Comparison of ENCODE assay signal across 1 cellular context in the genomic region with DNA sequence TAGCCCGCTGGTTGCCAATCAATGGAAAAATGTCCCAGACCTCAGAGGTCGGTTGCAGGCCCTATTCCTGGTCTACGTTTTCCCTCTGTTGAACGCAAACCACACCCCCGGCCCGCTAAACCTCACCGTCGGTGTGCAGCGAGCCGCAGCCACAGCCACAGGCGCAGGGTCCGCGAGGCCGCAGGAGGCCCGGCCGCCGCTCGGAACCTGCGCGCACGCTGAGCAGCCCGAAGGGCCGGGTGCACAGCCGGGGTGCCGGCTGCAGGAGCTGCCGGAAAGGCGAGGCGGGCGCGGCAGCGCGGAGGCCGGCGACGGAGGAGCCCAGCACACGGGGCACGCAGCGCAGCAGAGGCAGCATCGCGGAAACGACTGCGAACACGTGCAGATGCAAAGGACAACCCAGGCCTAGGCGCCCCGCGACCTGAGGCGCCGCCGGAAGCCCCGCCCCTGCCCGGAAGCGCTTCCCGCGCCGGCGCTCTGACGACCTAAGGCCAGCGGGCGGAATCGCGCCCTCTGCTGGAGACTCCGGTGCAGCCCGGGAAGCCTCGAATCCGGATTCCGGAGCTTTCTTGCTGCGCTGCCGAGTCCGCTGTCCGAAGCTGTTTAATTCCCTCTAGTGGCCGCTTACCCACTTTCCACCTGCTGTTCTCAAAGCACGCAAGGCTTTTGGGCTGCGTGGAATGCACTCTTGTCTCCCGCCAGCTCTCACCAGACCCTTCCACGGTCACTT.
A peak's percentile ranks its signal among the peaks of the same experiment; 100 is the strongest.
TF ChIP-seq lines count a peak whose summit lies in the region.

A gene with protein sequence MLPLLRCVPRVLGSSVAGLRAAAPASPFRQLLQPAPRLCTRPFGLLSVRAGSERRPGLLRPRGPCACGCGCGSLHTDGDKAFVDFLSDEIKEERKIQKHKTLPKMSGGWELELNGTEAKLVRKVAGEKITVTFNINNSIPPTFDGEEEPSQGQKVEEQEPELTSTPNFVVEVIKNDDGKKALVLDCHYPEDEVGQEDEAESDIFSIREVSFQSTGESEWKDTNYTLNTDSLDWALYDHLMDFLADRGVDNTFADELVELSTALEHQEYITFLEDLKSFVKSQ (minus strand): TSS at position 440 of the 730 bp plus-strand sequence. CDS start 82 bp downstream, at position 358.

TF ChIP-seq in HepG2, 621 proteins besides CTCF, POLR2A, EP300 and RAD21 (continued from another document and continues in another):
- TF ChIP-seq, protein P1, sequence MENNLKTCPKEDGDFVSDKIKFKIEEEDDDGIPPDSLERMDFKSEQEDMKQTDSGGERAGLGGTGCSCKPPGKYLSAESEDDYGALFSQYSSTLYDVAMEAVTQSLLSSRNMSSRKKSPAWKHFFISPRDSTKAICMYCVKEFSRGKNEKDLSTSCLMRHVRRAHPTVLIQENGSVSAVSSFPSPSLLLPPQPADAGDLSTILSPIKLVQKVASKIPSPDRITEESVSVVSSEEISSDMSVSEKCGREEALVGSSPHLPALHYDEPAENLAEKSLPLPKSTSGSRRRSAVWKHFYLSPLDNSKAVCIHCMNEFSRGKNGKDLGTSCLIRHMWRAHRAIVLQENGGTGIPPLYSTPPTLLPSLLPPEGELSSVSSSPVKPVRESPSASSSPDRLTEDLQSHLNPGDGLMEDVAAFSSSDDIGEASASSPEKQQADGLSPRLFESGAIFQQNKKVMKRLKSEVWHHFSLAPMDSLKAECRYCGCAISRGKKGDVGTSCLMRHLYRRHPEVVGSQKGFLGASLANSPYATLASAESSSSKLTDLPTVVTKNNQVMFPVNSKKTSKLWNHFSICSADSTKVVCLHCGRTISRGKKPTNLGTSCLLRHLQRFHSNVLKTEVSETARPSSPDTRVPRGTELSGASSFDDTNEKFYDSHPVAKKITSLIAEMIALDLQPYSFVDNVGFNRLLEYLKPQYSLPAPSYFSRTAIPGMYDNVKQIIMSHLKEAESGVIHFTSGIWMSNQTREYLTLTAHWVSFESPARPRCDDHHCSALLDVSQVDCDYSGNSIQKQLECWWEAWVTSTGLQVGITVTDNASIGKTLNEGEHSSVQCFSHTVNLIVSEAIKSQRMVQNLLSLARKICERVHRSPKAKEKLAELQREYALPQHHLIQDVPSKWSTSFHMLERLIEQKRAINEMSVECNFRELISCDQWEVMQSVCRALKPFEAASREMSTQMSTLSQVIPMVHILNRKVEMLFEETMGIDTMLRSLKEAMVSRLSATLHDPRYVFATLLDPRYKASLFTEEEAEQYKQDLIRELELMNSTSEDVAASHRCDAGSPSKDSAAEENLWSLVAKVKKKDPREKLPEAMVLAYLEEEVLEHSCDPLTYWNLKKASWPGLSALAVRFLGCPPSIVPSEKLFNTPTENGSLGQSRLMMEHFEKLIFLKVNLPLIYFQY (CRISPR knock-in tag; IDR thresholded peaks at IDR 0.05; ENCODE audit: borderline replicate concordance), result 0 out of 2 replicates have a peak, but pooled peaks have one; percentile 34
- TF ChIP-seq NFYB (CRISPR knock-in tag; IDR thresholded peaks at IDR 0.05) (peak; percentile 41; the same call in 1 of the 2 replicates), MXD4 (CRISPR knock-in tag; IDR thresholded peaks at IDR 0.05) (peak; percentile 99), TP53 (CRISPR knock-in tag; conservative IDR thresholded peaks at IDR 0.05) (peak; percentile 66; the same call in 1 of the 2 replicates), ZNF850 (CRISPR knock-in tag; conservative IDR thresholded peaks at IDR 0.05) (no peak), ZNF44 (CRISPR knock-in tag; IDR thresholded peaks at IDR 0.05) (no peak), DMAP1 (CRISPR knock-in tag; IDR thresholded peaks at IDR 0.05) (peak; percentile 94), IKZF4 (CRISPR knock-in tag; IDR thresholded peaks at IDR 0.05; ENCODE audit: borderline replicate concordance, low read depth, not compliant biosample characterization) (no peak), KDM2A (CRISPR knock-in tag; IDR thresholded peaks at IDR 0.05; ENCODE audit: borderline replicate concordance, low read depth) (peak; percentile 94), ZNF354B (CRISPR knock-in tag; IDR thresholded peaks at IDR 0.05) (peak; percentile 66; the same call in 1 of the 2 replicates), ZNF331 (CRISPR knock-in tag; IDR thresholded peaks at IDR 0.05) (no peak; the same call in none of the 2 replicates), CCAR2 (optimal IDR thresholded peaks at IDR 0.05; ENCODE audit: low read depth, low read length) (no peak), PLRG1 (conservative IDR thresholded peaks at IDR 0.05) (no peak), REPIN1 (CRISPR knock-in tag; IDR thresholded peaks at IDR 0.05; ENCODE audit: borderline replicate concordance, low read depth) (peak; percentile 76), MLLT10 (CRISPR knock-in tag; IDR thresholded peaks at IDR 0.05) (no peak), ZNF296 (CRISPR knock-in tag; conservative IDR thresholded peaks at IDR 0.05) (no peak), ZNF552 (CRISPR knock-in tag; IDR thresholded peaks at IDR 0.05; ENCODE audit: borderline replicate concordance) (peak; percentile 87; the same call in 1 of the 2 replicates), HIVEP1 (CRISPR knock-in tag; IDR thresholded peaks at IDR 0.05) (peak; percentile 65; the same call in 1 of the 2 replicates), ZNF30 (CRISPR knock-in tag; IDR thresholded peaks at IDR 0.05) (no peak), PAF1 (CRISPR knock-in tag; IDR thresholded peaks at IDR 0.05) (no peak), MXI1 (IDR thresholded peaks at IDR 0.05; ENCODE audit: borderline replicate concordance, low read depth, low read length) (peak; percentile 97; the same call in 2 of the 3 replicates), ZNF3 (CRISPR knock-in tag; IDR thresholded peaks at IDR 0.05) (no peak), KLF15 (CRISPR knock-in tag; IDR thresholded peaks at IDR 0.05; ENCODE audit: borderline replicate concordance) (no peak), ZNF224 (CRISPR knock-in tag; IDR thresholded peaks at IDR 0.05) (peak; percentile 76)
- TF ChIP-seq, protein P2, sequence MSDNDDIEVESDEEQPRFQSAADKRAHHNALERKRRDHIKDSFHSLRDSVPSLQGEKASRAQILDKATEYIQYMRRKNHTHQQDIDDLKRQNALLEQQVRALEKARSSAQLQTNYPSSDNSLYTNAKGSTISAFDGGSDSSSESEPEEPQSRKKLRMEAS (IDR thresholded peaks at IDR 0.05), result peak; percentile 99
- TF ChIP-seq, protein P3, sequence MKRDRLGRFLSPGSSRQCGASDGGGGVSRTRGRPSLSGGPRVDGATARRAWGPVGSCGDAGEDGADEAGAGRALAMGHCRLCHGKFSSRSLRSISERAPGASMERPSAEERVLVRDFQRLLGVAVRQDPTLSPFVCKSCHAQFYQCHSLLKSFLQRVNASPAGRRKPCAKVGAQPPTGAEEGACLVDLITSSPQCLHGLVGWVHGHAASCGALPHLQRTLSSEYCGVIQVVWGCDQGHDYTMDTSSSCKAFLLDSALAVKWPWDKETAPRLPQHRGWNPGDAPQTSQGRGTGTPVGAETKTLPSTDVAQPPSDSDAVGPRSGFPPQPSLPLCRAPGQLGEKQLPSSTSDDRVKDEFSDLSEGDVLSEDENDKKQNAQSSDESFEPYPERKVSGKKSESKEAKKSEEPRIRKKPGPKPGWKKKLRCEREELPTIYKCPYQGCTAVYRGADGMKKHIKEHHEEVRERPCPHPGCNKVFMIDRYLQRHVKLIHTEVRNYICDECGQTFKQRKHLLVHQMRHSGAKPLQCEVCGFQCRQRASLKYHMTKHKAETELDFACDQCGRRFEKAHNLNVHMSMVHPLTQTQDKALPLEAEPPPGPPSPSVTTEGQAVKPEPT (CRISPR knock-in tag; IDR thresholded peaks at IDR 0.05; ENCODE audit: low read depth), result peak; percentile 80; the same call in 1 of the 2 replicates
- TF ChIP-seq, protein P4, sequence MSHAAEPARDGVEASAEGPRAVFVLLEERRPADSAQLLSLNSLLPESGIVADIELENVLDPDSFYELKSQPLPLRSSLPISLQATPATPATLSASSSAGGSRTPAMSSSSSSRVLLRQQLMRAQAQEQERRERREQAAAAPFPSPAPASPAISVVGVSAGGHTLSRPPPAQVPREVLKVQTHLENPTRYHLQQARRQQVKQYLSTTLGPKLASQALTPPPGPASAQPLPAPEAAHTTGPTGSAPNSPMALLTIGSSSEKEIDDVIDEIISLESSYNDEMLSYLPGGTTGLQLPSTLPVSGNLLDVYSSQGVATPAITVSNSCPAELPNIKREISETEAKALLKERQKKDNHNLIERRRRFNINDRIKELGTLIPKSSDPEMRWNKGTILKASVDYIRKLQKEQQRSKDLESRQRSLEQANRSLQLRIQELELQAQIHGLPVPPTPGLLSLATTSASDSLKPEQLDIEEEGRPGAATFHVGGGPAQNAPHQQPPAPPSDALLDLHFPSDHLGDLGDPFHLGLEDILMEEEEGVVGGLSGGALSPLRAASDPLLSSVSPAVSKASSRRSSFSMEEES (CRISPR knock-in tag; IDR thresholded peaks at IDR 0.05), result peak; percentile 44; the same call in 1 of the 2 replicates
- TF ChIP-seq, protein P5, sequence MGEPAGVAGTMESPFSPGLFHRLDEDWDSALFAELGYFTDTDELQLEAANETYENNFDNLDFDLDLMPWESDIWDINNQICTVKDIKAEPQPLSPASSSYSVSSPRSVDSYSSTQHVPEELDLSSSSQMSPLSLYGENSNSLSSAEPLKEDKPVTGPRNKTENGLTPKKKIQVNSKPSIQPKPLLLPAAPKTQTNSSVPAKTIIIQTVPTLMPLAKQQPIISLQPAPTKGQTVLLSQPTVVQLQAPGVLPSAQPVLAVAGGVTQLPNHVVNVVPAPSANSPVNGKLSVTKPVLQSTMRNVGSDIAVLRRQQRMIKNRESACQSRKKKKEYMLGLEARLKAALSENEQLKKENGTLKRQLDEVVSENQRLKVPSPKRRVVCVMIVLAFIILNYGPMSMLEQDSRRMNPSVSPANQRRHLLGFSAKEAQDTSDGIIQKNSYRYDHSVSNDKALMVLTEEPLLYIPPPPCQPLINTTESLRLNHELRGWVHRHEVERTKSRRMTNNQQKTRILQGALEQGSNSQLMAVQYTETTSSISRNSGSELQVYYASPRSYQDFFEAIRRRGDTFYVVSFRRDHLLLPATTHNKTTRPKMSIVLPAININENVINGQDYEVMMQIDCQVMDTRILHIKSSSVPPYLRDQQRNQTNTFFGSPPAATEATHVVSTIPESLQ (CRISPR knock-in tag; conservative IDR thresholded peaks at IDR 0.05), result no peak
- TF ChIP-seq, protein P6, sequence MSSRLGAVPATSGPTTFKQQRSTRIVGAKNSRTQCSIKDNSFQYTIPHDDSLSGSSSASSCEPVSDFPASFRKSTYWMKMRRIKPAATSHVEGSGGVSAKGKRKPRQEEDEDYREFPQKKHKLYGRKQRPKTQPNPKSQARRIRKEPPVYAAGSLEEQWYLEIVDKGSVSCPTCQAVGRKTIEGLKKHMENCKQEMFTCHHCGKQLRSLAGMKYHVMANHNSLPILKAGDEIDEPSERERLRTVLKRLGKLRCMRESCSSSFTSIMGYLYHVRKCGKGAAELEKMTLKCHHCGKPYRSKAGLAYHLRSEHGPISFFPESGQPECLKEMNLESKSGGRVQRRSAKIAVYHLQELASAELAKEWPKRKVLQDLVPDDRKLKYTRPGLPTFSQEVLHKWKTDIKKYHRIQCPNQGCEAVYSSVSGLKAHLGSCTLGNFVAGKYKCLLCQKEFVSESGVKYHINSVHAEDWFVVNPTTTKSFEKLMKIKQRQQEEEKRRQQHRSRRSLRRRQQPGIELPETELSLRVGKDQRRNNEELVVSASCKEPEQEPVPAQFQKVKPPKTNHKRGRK (CRISPR knock-in tag; IDR thresholded peaks at IDR 0.05), result no peak
- TF ChIP-seq, protein P7, sequence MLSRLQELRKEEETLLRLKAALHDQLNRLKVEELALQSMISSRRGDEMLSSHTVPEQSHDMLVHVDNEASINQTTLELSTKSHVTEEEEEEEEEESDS (CRISPR knock-in tag; IDR thresholded peaks at IDR 0.05; ENCODE audit: borderline replicate concordance), result no peak
- TF ChIP-seq, protein P8, sequence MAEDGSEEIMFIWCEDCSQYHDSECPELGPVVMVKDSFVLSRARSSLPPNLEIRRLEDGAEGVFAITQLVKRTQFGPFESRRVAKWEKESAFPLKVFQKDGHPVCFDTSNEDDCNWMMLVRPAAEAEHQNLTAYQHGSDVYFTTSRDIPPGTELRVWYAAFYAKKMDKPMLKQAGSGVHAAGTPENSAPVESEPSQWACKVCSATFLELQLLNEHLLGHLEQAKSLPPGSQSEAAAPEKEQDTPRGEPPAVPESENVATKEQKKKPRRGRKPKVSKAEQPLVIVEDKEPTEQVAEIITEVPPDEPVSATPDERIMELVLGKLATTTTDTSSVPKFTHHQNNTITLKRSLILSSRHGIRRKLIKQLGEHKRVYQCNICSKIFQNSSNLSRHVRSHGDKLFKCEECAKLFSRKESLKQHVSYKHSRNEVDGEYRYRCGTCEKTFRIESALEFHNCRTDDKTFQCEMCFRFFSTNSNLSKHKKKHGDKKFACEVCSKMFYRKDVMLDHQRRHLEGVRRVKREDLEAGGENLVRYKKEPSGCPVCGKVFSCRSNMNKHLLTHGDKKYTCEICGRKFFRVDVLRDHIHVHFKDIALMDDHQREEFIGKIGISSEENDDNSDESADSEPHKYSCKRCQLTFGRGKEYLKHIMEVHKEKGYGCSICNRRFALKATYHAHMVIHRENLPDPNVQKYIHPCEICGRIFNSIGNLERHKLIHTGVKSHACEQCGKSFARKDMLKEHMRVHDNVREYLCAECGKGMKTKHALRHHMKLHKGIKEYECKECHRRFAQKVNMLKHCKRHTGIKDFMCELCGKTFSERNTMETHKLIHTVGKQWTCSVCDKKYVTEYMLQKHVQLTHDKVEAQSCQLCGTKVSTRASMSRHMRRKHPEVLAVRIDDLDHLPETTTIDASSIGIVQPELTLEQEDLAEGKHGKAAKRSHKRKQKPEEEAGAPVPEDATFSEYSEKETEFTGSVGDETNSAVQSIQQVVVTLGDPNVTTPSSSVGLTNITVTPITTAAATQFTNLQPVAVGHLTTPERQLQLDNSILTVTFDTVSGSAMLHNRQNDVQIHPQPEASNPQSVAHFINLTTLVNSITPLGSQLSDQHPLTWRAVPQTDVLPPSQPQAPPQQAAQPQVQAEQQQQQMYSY (CRISPR knock-in tag; IDR thresholded peaks at IDR 0.05), result peak; percentile 94
- TF ChIP-seq, protein P9, sequence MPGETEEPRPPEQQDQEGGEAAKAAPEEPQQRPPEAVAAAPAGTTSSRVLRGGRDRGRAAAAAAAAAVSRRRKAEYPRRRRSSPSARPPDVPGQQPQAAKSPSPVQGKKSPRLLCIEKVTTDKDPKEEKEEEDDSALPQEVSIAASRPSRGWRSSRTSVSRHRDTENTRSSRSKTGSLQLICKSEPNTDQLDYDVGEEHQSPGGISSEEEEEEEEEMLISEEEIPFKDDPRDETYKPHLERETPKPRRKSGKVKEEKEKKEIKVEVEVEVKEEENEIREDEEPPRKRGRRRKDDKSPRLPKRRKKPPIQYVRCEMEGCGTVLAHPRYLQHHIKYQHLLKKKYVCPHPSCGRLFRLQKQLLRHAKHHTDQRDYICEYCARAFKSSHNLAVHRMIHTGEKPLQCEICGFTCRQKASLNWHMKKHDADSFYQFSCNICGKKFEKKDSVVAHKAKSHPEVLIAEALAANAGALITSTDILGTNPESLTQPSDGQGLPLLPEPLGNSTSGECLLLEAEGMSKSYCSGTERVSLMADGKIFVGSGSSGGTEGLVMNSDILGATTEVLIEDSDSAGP (CRISPR knock-in tag; IDR thresholded peaks at IDR 0.05; ENCODE audit: borderline replicate concordance), result peak; percentile 89
- TF ChIP-seq, protein P10, sequence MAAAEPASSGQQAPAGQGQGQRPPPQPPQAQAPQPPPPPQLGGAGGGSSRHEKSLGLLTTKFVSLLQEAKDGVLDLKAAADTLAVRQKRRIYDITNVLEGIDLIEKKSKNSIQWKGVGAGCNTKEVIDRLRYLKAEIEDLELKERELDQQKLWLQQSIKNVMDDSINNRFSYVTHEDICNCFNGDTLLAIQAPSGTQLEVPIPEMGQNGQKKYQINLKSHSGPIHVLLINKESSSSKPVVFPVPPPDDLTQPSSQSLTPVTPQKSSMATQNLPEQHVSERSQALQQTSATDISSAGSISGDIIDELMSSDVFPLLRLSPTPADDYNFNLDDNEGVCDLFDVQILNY (CRISPR knock-in tag; conservative IDR thresholded peaks at IDR 0.05), result peak; percentile 60
- TF ChIP-seq, protein P11, sequence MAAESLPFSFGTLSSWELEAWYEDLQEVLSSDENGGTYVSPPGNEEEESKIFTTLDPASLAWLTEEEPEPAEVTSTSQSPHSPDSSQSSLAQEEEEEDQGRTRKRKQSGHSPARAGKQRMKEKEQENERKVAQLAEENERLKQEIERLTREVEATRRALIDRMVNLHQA (CRISPR knock-in tag; IDR thresholded peaks at IDR 0.05), result no peak
